In the genomic region with DNA sequence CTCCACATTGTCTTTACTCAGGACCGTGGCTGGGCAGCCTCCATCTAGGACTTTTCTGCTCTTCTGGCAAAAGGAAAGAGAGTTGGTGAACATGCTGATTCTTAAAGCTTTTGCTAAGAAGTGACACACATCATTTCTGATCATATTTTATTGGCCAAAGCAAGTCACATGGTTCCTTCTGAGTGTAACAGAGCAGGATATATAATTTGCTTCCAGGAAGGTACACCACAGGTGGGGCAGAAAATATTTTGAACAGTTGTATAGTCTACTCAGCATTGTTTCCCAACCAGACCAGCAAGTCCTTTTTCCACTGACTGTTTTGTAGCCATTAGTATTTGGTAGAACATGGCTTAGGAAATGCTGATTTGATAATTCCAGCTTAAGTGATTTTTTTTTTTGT, we compare ENCODE assay signal across 17 cellular contexts.
DNase-seq lines count a peak whose midpoint lies in the region; ATAC-seq and TF ChIP-seq lines count a peak whose summit lies in the region.
"Had no signal": no experiment of that assay in that cellular context is flagged by ENCODE, and none has a peak within 500 bp of the region (broad histone marks: within the 10 kb centered on the region; RNA-seq: fewer than 3 reads in every experiment).

No MANE protein-coding gene starts in this region.

- no peak overlapping the region for H4K91ac ChIP-seq in mesenchymal stem cell (ENCODE audit: low read length)

- CTCF ChIA-PET in activated CD4-positive, alpha-beta memory T cell treated with anti-CD3 and anti-CD28 coated beads for 36 hours (lab: Charles Lee) = no interaction called here
- CTCF ChIA-PET in activated CD4-positive, alpha-beta memory T cell treated with anti-CD3 and anti-CD28 coated beads, Interleukin-2, amount 10 ng/mL, durations not matched to agents 7 days and 5 days (lab: Charles Lee) = no interaction called here
- CTCF ChIA-PET in CD4-positive, alpha-beta T cell (lab: Charles Lee) = interaction anchor here (4.3 kb wide), 1 partner anchor 9 kb away, joined by 16 read pairs; no protein-coding TSS in a partner anchor
- CTCF ChIA-PET in T-cell (lab: Charles Lee) = interaction anchor here in 1 of 2 donors (0.6 kb wide), 1 partner anchor 40 kb away, joined by 3 read pairs; no protein-coding TSS in a partner anchor
- CTCF ChIA-PET in Caco-2 (lab: Charles Lee) = no interaction called here

- no peak overlapping the region for H3K14ac ChIP-seq in mesenchymal stem cell (ENCODE audit: low read length in 2 of 2)

- no peak overlapping the region for H3K23ac ChIP-seq in mesenchymal stem cell (ENCODE audit: low read length in 2 of 2)

- peaks cover 8% of the 10 kb centered on the region for H3K36me3 Mint-ChIP-seq in activated CD4-positive, alpha-beta memory T cell treated with anti-CD3 and anti-CD28 coated beads for 36 hours
- peaks cover 7% of the 10 kb centered on the region for H3K36me3 Mint-ChIP-seq in activated CD4-positive, alpha-beta memory T cell treated with anti-CD3 and anti-CD28 coated beads, Interleukin-2, amount 10 ng/mL, durations not matched to agents 7 days and 5 days (ENCODE audit: low read depth)
- peaks cover 39% of the 10 kb centered on the region for H3K36me3 Mint-ChIP-seq in CD4-positive, alpha-beta T cell (ENCODE audit: low read depth)
- H3K36me3 Mint-ChIP-seq in T-cell = peaks cover 21% of the 10 kb centered on the region
- H3K36me3 Mint-ChIP-seq in Caco-2 (ENCODE audit: insufficient read depth, unreplicated experiment) = no peaks in the 10 kb centered on the region

- ATAC-seq in CD4-positive, alpha-beta T cell (ENCODE audit: poor library complexity) = no peak
- ATAC-seq in T-cell (replicated peaks in 1 of 4) (peak in 2 of 4 experiments; percentile 34), GM21825 (IDR thresholded peaks at IDR 0.05; ENCODE audit: unreplicated experiment) (no peak)

- no peak overlapping the region for H3K4ac ChIP-seq in mesenchymal stem cell (ENCODE audit: low read depth in 1 of 2, low read length in 2 of 2)

- no peak overlapping the region for H3K18ac ChIP-seq in mesenchymal stem cell (ENCODE audit: low read depth in 1 of 2, low read length in 2 of 2)

- no peak overlapping the region for H3K4me2 ChIP-seq in mesenchymal stem cell (ENCODE audit: low read length, poor library complexity, severe bottlenecking)
- H3K4me2 ChIP-seq: BLaER1 treated with 17β-estradiol and CSF1 and Interleukin-3, amounts not matched to agents 10 nM and 100 nM had no signal

- no peaks in the 10 kb centered on the region for H3K27me3 ChIP-seq in CD4-positive, alpha-beta T cell (ENCODE audit: control insufficient read depth, insufficient read depth, low read length)
- no peaks in the 10 kb centered on the region for H3K27me3 ChIP-seq in mesenchymal stem cell (ENCODE audit: control insufficient read depth in 1 of 2, insufficient read depth in 1 of 2, low read length in 2 of 2)
- no peaks in the 10 kb centered on the region for H3K27me3 ChIP-seq in Caco-2 (replicated peaks; ENCODE audit: control insufficient read depth, insufficient read depth, low read length)
- H3K27me3 ChIP-seq: BLaER1 treated with 17β-estradiol and CSF1 and Interleukin-3, amounts not matched to agents 10 nM and 100 nM had no signal

- no peaks in the 10 kb centered on the region for H3K36me3 ChIP-seq in mesenchymal stem cell (ENCODE audit: control insufficient read depth in 1 of 2, insufficient read depth in 2 of 2, low read depth in 1 of 2, low read length in 2 of 2)
- no peaks in the 10 kb centered on the region for H3K36me3 ChIP-seq in Caco-2 (ENCODE audit: control insufficient read depth, insufficient read depth, low read length)

- POLR2A ChIA-PET in activated CD4-positive, alpha-beta memory T cell treated with anti-CD3 and anti-CD28 coated beads for 36 hours (lab: Charles Lee) = no interaction called here
- POLR2A ChIA-PET in activated CD4-positive, alpha-beta memory T cell treated with anti-CD3 and anti-CD28 coated beads, Interleukin-2, amount 10 ng/mL, durations not matched to agents 7 days and 5 days (lab: Charles Lee) = no interaction called here
- POLR2A ChIA-PET in CD4-positive, alpha-beta T cell (lab: Charles Lee) = no interaction called here
- POLR2A ChIA-PET in T-cell (lab: Charles Lee) = no interaction called here
- POLR2A ChIA-PET in Caco-2 (lab: Charles Lee) = no interaction called here

- no peak overlapping the region for H2BK12ac ChIP-seq in mesenchymal stem cell (ENCODE audit: low read length in 2 of 2)

- no peak overlapping the region for H3K27ac ChIP-seq in CD4-positive, alpha-beta T cell (ENCODE audit: low read depth, low read length)
- no peak overlapping the region for H3K27ac ChIP-seq in mesenchymal stem cell (ENCODE audit: low read length, poor library complexity, severe bottlenecking)
- H3K27ac ChIP-seq: BLaER1 treated with 17β-estradiol and CSF1 and Interleukin-3, amounts not matched to agents 10 nM and 100 nM; HL-60 had no signal

- no peak overlapping the region for H2AK5ac ChIP-seq in mesenchymal stem cell (ENCODE audit: low read length, severe bottlenecking)

- peaks cover 2% of the 10 kb centered on the region for H3K79me1 ChIP-seq in mesenchymal stem cell (replicated peaks; ENCODE audit: low read length, poor library complexity, severe bottlenecking)

- no peaks in the 10 kb centered on the region for H3K27me3 Mint-ChIP-seq in activated CD4-positive, alpha-beta memory T cell treated with anti-CD3 and anti-CD28 coated beads for 36 hours
- no peaks in the 10 kb centered on the region for H3K27me3 Mint-ChIP-seq in activated CD4-positive, alpha-beta memory T cell treated with anti-CD3 and anti-CD28 coated beads, Interleukin-2, amount 10 ng/mL, durations not matched to agents 7 days and 5 days
- no peaks in the 10 kb centered on the region for H3K27me3 Mint-ChIP-seq in CD4-positive, alpha-beta T cell
- H3K27me3 Mint-ChIP-seq in T-cell (no peaks in the 10 kb centered on the region), Caco-2 (ENCODE audit: insufficient read depth, unreplicated experiment) (no peaks in the 10 kb centered on the region)

- no peak overlapping the region for H4K8ac ChIP-seq in mesenchymal stem cell (ENCODE audit: low read length)

- no peak overlapping the region for H2BK5ac ChIP-seq in mesenchymal stem cell (ENCODE audit: low read depth, low read length, poor library complexity, severe bottlenecking)

- H2BK15ac ChIP-seq in mesenchymal stem cell (ENCODE audit: low read depth, poor library complexity, severe bottlenecking) = peak overlapping the region; percentile 28

- WGBS in mesenchymal stem cell = no CpG with 5 or more reads among the region's 1 CpG

- H3K27ac Mint-ChIP-seq in activated CD4-positive, alpha-beta memory T cell treated with anti-CD3 and anti-CD28 coated beads for 36 hours = peak overlapping the region; percentile 58
- no peak overlapping the region for H3K27ac Mint-ChIP-seq in activated CD4-positive, alpha-beta memory T cell treated with anti-CD3 and anti-CD28 coated beads, Interleukin-2, amount 10 ng/mL, durations not matched to agents 7 days and 5 days
- peak overlapping the region; percentile 47 for H3K27ac Mint-ChIP-seq in CD4-positive, alpha-beta T cell
- peak overlapping the region; percentile 80 to 86 for H3K27ac Mint-ChIP-seq in T-cell
- no peak overlapping the region for H3K27ac Mint-ChIP-seq in Caco-2 (ENCODE audit: unreplicated experiment)

- H3K4me3 ChIP-seq in mesenchymal stem cell (ENCODE audit: insufficient read depth in 1 of 2, low read depth in 1 of 2, low read length in 2 of 2) (no peak overlapping the region), Caco-2 (ENCODE audit: low read depth, low read length) (no peak overlapping the region)
- H3K4me3 ChIP-seq: BLaER1 treated with 17β-estradiol and CSF1 and Interleukin-3, amounts not matched to agents 10 nM and 100 nM had no signal

- no peaks in the 10 kb centered on the region for H3K4me1 ChIP-seq in mesenchymal stem cell (ENCODE audit: control insufficient read depth, insufficient read depth, low read depth, low read length)
- H3K4me1 ChIP-seq in Caco-2 = no peaks in the 10 kb centered on the region

- DNase-seq in activated CD4-positive, alpha-beta memory T cell treated with anti-CD3 and anti-CD28 coated beads for 36 hours = no peak
- no peak for DNase-seq in activated CD4-positive, alpha-beta memory T cell treated with anti-CD3 and anti-CD28 coated beads, Interleukin-2, amount 10 ng/mL, durations not matched to agents 7 days and 5 days
- DNase-seq in CD4-positive, alpha-beta T cell = no peak
- DNase-seq in T-cell (no peak), mesenchymal stem cell (no peak), Caco-2 (no peak), HPDE6-E6E7 (ENCODE audit: extremely low spot score) (no peak)
- DNase-seq: H7, NCI-H1105, NCI-H1694, NCI-H2107, NCI-H345, NCI-H526 treated with DMSO at 0.1 percent for 48 hours, SIG-M5 had no signal

- intact Hi-C loops in activated CD4-positive, alpha-beta memory T cell treated with anti-CD3 and anti-CD28 coated beads for 36 hours (cut with micrococcal nuclease) = loop anchor here (5.0 kb wide), 1 partner anchor 39 kb away; no protein-coding TSS in a partner anchor
- intact Hi-C loops in CD4-positive, alpha-beta T cell (cut with DNase I, micrococcal nuclease) = loop anchor here (5.0 to 10.0 kb wide), 2 partner anchors 46 to 69 kb away; no protein-coding TSS in a partner anchor
- intact Hi-C loops in Caco-2 (cut with micrococcal nuclease; ENCODE audit: unreplicated experiment) = no loop called here

- no peak for TF ChIP-seq CTCF in CD4-positive, alpha-beta T cell (IDR thresholded peaks at IDR 0.05)
- no peak for TF ChIP-seq CTCF in Caco-2 (IDR thresholded peaks at IDR 0.05; ENCODE audit: insufficient read depth in 1 of 2, low read depth in 1 of 2, low read length in 1 of 2, severe bottlenecking in 1 of 2, unreplicated experiment in 1 of 2)

- H3K4me1 Mint-ChIP-seq in activated CD4-positive, alpha-beta memory T cell treated with anti-CD3 and anti-CD28 coated beads for 36 hours (ENCODE audit: low read depth) = peaks cover 56% of the 10 kb centered on the region
- peaks cover 20% of the 10 kb centered on the region for H3K4me1 Mint-ChIP-seq in activated CD4-positive, alpha-beta memory T cell treated with anti-CD3 and anti-CD28 coated beads, Interleukin-2, amount 10 ng/mL, durations not matched to agents 7 days and 5 days
- H3K4me1 Mint-ChIP-seq in CD4-positive, alpha-beta T cell (ENCODE audit: low read depth) = peaks cover 73% of the 10 kb centered on the region
- H3K4me1 Mint-ChIP-seq in T-cell (peaks cover 62 to 66% (median 65%) of the 10 kb centered on the region in 3 donors), Caco-2 (ENCODE audit: low read depth, unreplicated experiment) (no peaks in the 10 kb centered on the region)

- H3K9me3 ChIP-seq in CD4-positive, alpha-beta T cell (ENCODE audit: control insufficient read depth, low read length) = no peaks in the 10 kb centered on the region
- H3K9me3 ChIP-seq in mesenchymal stem cell (ENCODE audit: control insufficient read depth, low read length) = no peaks in the 10 kb centered on the region
- no peaks in the 10 kb centered on the region for H3K9me3 ChIP-seq in Caco-2

- no peak overlapping the region for H2BK120ac ChIP-seq in mesenchymal stem cell (ENCODE audit: low read depth, low read length)

- no peak overlapping the region for H3K4me3 Mint-ChIP-seq in activated CD4-positive, alpha-beta memory T cell treated with anti-CD3 and anti-CD28 coated beads for 36 hours
- H3K4me3 Mint-ChIP-seq in activated CD4-positive, alpha-beta memory T cell treated with anti-CD3 and anti-CD28 coated beads, Interleukin-2, amount 10 ng/mL, durations not matched to agents 7 days and 5 days = no peak overlapping the region
- H3K4me3 Mint-ChIP-seq in CD4-positive, alpha-beta T cell = peak overlapping the region; percentile 50
- H3K4me3 Mint-ChIP-seq in T-cell (no peak overlapping the region), Caco-2 (ENCODE audit: unreplicated experiment) (no peak overlapping the region)

- H3K9ac ChIP-seq in mesenchymal stem cell (ENCODE audit: low read length) = no peak overlapping the region
- H3K9ac ChIP-seq: BLaER1 treated with 17β-estradiol and CSF1 and Interleukin-3, amounts not matched to agents 10 nM and 100 nM had no signal

- no TSS peak for BruUV-seq in Caco-2 (replicated peaks; lab: Mats Ljungman, UMichigan)

- no peaks in the 10 kb centered on the region for H3K9me3 Mint-ChIP-seq in activated CD4-positive, alpha-beta memory T cell treated with anti-CD3 and anti-CD28 coated beads for 36 hours
- peaks cover 2% of the 10 kb centered on the region for H3K9me3 Mint-ChIP-seq in activated CD4-positive, alpha-beta memory T cell treated with anti-CD3 and anti-CD28 coated beads, Interleukin-2, amount 10 ng/mL, durations not matched to agents 7 days and 5 days
- H3K9me3 Mint-ChIP-seq in CD4-positive, alpha-beta T cell = peaks cover 3% of the 10 kb centered on the region
- H3K9me3 Mint-ChIP-seq in T-cell (no peaks in the 10 kb centered on the region), Caco-2 (ENCODE audit: unreplicated experiment) (no peaks in the 10 kb centered on the region)

- H2AFZ ChIP-seq in mesenchymal stem cell (ENCODE audit: low read depth, low read length) = no peak overlapping the region

Comparison
In these comparisons a context has a peak if more than half of its experiments do, and no peak if none do; other contexts are left out.
1. H3K27ac Mint-ChIP-seq: peak in activated CD4-positive, alpha-beta memory T cell treated with anti-CD3 and anti-CD28 coated beads for 36 hours (single experiment), CD4-positive, alpha-beta T cell (single experiment) and T-cell (2 of 2); none in activated CD4-positive, alpha-beta memory T cell treated with anti-CD3 and anti-CD28 coated beads, Interleukin-2, amount 10 ng/mL, durations not matched to agents 7 days and 5 days (single experiment) and Caco-2 (single experiment).